Comparison of ENCODE assay signal across 11 cellular contexts in genomic region chr1:76035053-76035452, GRCh38. TPM values are rescaled to one million over a fixed set of nuclear protein-coding genes. Genes with fewer than 3 reads are reported as not detected.
DNase-seq lines count a peak whose midpoint lies in the region; ATAC-seq and TF ChIP-seq lines count a peak whose summit lies in the region.
"Had no signal": no experiment of that assay in that cellular context is flagged by ENCODE, and none has a peak within 500 bp of the region (broad histone marks: within the 10 kb centered on the region; RNA-seq: fewer than 3 reads in every experiment).

No MANE protein-coding gene starts in this region.

- no peak overlapping the region for H2AFZ ChIP-seq in PC-3 (ENCODE audit: low read length)

- no peak overlapping the region for H3K4me2 ChIP-seq in PC-3 (ENCODE audit: low read length)

- H3K79me2 ChIP-seq in PC-3 (ENCODE audit: low read length), result no peaks in the 10 kb centered on the region

- DNase-seq in MCF 10A (ENCODE audit: unreplicated experiment), result peak; percentile 12
- DNase-seq in breast epithelium (ENCODE audit: low spot score in 2 of 2), result no peak
- DNase-seq in PC-3, result peak; percentile 54
- peak; percentile 23 for DNase-seq in fibroblast of pulmonary artery (ENCODE audit: low read depth)
- no peak for DNase-seq in stimulated activated naive B cell treated with anti-CD40 and anti-IgM and Interleukin-4, amounts not matched to agents 10 μg/mL and 1 μg/mL and 100 μg/mL, for 72 hours
- DNase-seq in GF-D8 (lab: John Stamatoyannopoulos, UW), result no peak
- no peak for DNase-seq in dedifferentiated amniotic fluid mesenchymal stem cell (ENCODE audit: extremely low spot score)
- DNase-seq in lower leg skin (ENCODE audit: low spot score in 2 of 2), result no peak
- DNase-seq: cortex of kidney, left cardiac atrium, SJCRH30 had no signal

- no TSS peak for BruUV-seq in MCF 10A (replicated peaks; lab: Mats Ljungman, UMichigan)
- BruUV-seq in PC-3 (replicated peaks; lab: Mats Ljungman, UMichigan), result no TSS peak

- H3F3A ChIP-seq in PC-3 (ENCODE audit: low read length, unreplicated experiment), result no peaks in the 10 kb centered on the region

- WGBS in lower leg skin, 2 donors, result 63 to 94% methylated on average over 2 of the region's 2 CpGs

- H3K4me3 Mint-ChIP-seq in MCF 10A (ENCODE audit: unreplicated experiment), result no peak overlapping the region
- no peak overlapping the region for H3K4me3 Mint-ChIP-seq in stimulated activated naive B cell treated with anti-CD40 and anti-IgM and Interleukin-4, amounts not matched to agents 10 μg/mL and 1 μg/mL and 100 μg/mL, for 72 hours

- intact Hi-C loops in MCF 10A (cut with micrococcal nuclease) (no loop called here), breast epithelium (cut with DNase I; ENCODE audit: low total_unique reads) (no loop called here), PC-3 (cut with micrococcal nuclease) (loop anchor here (10.0 kb wide), 1 partner anchor 120 kb away; no protein-coding TSS in a partner anchor), lower leg skin (cut with DNase I; ENCODE audit: low total_unique reads) (no loop called here)

- H3K4me1 ChIP-seq in breast epithelium (no peaks in the 10 kb centered on the region), PC-3 (ENCODE audit: insufficient read depth, low read length) (no peaks in the 10 kb centered on the region)

- H3K36me3 Mint-ChIP-seq in MCF 10A (ENCODE audit: insufficient read depth, unreplicated experiment), result peaks cover 5% of the 10 kb centered on the region
- H3K36me3 Mint-ChIP-seq in stimulated activated naive B cell treated with anti-CD40 and anti-IgM and Interleukin-4, amounts not matched to agents 10 μg/mL and 1 μg/mL and 100 μg/mL, for 72 hours, result no peaks in the 10 kb centered on the region

- no peak overlapping the region for H3K9ac ChIP-seq in PC-3 (ENCODE audit: low read length)

- peak; percentile 72 for ATAC-seq in PC-3
- peak; percentile 52 to 53 for ATAC-seq in stimulated activated naive B cell treated with anti-CD40 and anti-IgM and Interleukin-4, amounts not matched to agents 10 μg/mL and 1 μg/mL and 100 μg/mL, for 72 hours (replicated peaks)
- ATAC-seq: left cardiac atrium had no signal

- no peaks in the 10 kb centered on the region for H3K27me3 ChIP-seq in breast epithelium
- peaks cover 69% of the 10 kb centered on the region for H3K27me3 ChIP-seq in PC-3 (ENCODE audit: low read length)
- H3K27me3 ChIP-seq: SJCRH30 had no signal

- CTCF ChIA-PET in MCF 10A (lab: Yijun Ruan, JAX) (interaction anchor here (0.6 to 1.0 kb wide), 2 partner anchors 23 to 973 kb away, joined by 4 to 5 read pairs; no protein-coding TSS in a partner anchor), PC-3 (lab: Charles Lee) (no interaction called here)

- POLR2A ChIA-PET in MCF 10A (lab: Yijun Ruan, JAX), result no interaction called here
- POLR2A ChIA-PET in PC-3 (lab: Charles Lee; ENCODE audit: unreplicated experiment), result no interaction called here

- H3K27ac ChIP-seq in breast epithelium, result no peak overlapping the region
- no peak overlapping the region for H3K27ac ChIP-seq in PC-3 (ENCODE audit: low read length)
- H3K27ac ChIP-seq: SJCRH30 had no signal

- no peak overlapping the region for H3K4me3 ChIP-seq in breast epithelium
- H3K4me3 ChIP-seq in PC-3 (ENCODE audit: low read length), result no peak overlapping the region
- no peak overlapping the region for H3K4me3 ChIP-seq in fibroblast of pulmonary artery (replicated peaks; ENCODE audit: low read depth, low read length)
- no peak overlapping the region for H3K4me3 ChIP-seq in lower leg skin (ENCODE audit: low read depth, poor library complexity, severe bottlenecking)
- H3K4me3 ChIP-seq: SJCRH30 had no signal

- H3K9me3 Mint-ChIP-seq in MCF 10A (ENCODE audit: unreplicated experiment), result no peaks in the 10 kb centered on the region
- H3K9me3 Mint-ChIP-seq in stimulated activated naive B cell treated with anti-CD40 and anti-IgM and Interleukin-4, amounts not matched to agents 10 μg/mL and 1 μg/mL and 100 μg/mL, for 72 hours, result no peaks in the 10 kb centered on the region

- no peak overlapping the region for H3K27ac Mint-ChIP-seq in MCF 10A (ENCODE audit: low read depth, unreplicated experiment)
- no peak overlapping the region for H3K27ac Mint-ChIP-seq in stimulated activated naive B cell treated with anti-CD40 and anti-IgM and Interleukin-4, amounts not matched to agents 10 μg/mL and 1 μg/mL and 100 μg/mL, for 72 hours

- H3K4me1 Mint-ChIP-seq in MCF 10A (ENCODE audit: insufficient read depth, unreplicated experiment), result no peaks in the 10 kb centered on the region
- no peaks in the 10 kb centered on the region for H3K4me1 Mint-ChIP-seq in stimulated activated naive B cell treated with anti-CD40 and anti-IgM and Interleukin-4, amounts not matched to agents 10 μg/mL and 1 μg/mL and 100 μg/mL, for 72 hours

- H3K9me3 ChIP-seq in breast epithelium, result no peaks in the 10 kb centered on the region
- no peaks in the 10 kb centered on the region for H3K9me3 ChIP-seq in PC-3 (ENCODE audit: low read length)
- H3K9me3 ChIP-seq: SJCRH30 had no signal

- H3K9me2 ChIP-seq in PC-3 (replicated peaks; ENCODE audit: low read length), result no peaks in the 10 kb centered on the region

- no peaks in the 10 kb centered on the region for H3K36me3 ChIP-seq in breast epithelium
- H3K36me3 ChIP-seq in PC-3 (ENCODE audit: low read depth, low read length), result no peaks in the 10 kb centered on the region
- H3K36me3 ChIP-seq: SJCRH30 had no signal

- no peaks in the 10 kb centered on the region for H4K20me1 ChIP-seq in PC-3 (ENCODE audit: low read length)

- no peak for TF ChIP-seq POLR2A in breast epithelium (IDR thresholded peaks at IDR 0.05)
- TF ChIP-seq POLR2A in lower leg skin (IDR thresholded peaks at IDR 0.05), result no peak

- TF ChIP-seq CTCF in MCF 10A (IDR thresholded peaks at IDR 0.05; ENCODE audit: unreplicated experiment), result no peak
- no peak for TF ChIP-seq CTCF in breast epithelium (IDR thresholded peaks at IDR 0.05)
- TF ChIP-seq CTCF in PC-3 (conservative IDR thresholded peaks at IDR 0.05; ENCODE audit: low read depth, low read length), result peak; percentile 63
- TF ChIP-seq CTCF in fibroblast of pulmonary artery (IDR thresholded peaks at IDR 0.05; ENCODE audit: low read length, missing control alignments), result peak; percentile 41
- no peak for TF ChIP-seq CTCF in lower leg skin (IDR thresholded peaks at IDR 0.05)

- peaks cover 21% of the 10 kb centered on the region for H3K27me3 Mint-ChIP-seq in MCF 10A (ENCODE audit: insufficient read depth, unreplicated experiment)
- H3K27me3 Mint-ChIP-seq in stimulated activated naive B cell treated with anti-CD40 and anti-IgM and Interleukin-4, amounts not matched to agents 10 μg/mL and 1 μg/mL and 100 μg/mL, for 72 hours, result peaks cover 0 to 9% of the 10 kb centered on the region in 2 donors

RNA-seq across cellular contexts. Expression of gene ST6GALNAC3, which starts 39.5 kb away (rescaled TPM):
- 0.37 and 0.82 TPM in 2 replicates for total RNA-seq in MCF 10A (2022)
- total RNA-seq in breast epithelium, result 10 to 100 TPM in 1 of 3 donors, 1 to 10 TPM in 2; 4.1 to 14.4 (median 8.5) TPM
- not detected in 2 replicates for total RNA-seq in PC-3 (2014; rRNA removed)
- total RNA-seq in lower leg skin, result 1 to 10 TPM; 1.5 to 3.8 (median 3.0) TPM

Comparison
In these comparisons a context has a peak if more than half of its experiments do, and no peak if none do; other contexts are left out.
1. DNase-seq: peak in MCF 10A (single experiment), PC-3 (single experiment) and fibroblast of pulmonary artery (single experiment); none in breast epithelium (0 of 2), stimulated activated naive B cell treated with anti-CD40 and anti-IgM and Interleukin-4, amounts not matched to agents 10 μg/mL and 1 μg/mL and 100 μg/mL, for 72 hours (single experiment), GF-D8 (single experiment), dedifferentiated amniotic fluid mesenchymal stem cell (single experiment) and lower leg skin (0 of 2).
2. CTCF ChIP-seq: peak in PC-3 (single experiment) and fibroblast of pulmonary artery (single experiment); none in MCF 10A (single experiment), breast epithelium (0 of 3) and lower leg skin (0 of 3).